ENCODE assay signal across 8 cellular contexts in genomic region chr1:84689514-84690396, GRCh38. TPM values are rescaled to one million over a fixed set of nuclear protein-coding genes. Genes with fewer than 3 reads are reported as not detected.
DNase-seq lines count a peak whose midpoint lies in the region; ATAC-seq and TF ChIP-seq lines count a peak whose summit lies in the region.

No MANE protein-coding gene starts in this region.

- TF ChIP-seq CTCF in MM.1S (IDR thresholded peaks at IDR 0.05; ENCODE audit: low read length) (peak; percentile 12; the same call in 1 of the 2 replicates), WERI-Rb-1 (IDR thresholded peaks at IDR 0.05; ENCODE audit: low read depth, low read length) (peak; percentile 31), nephron (IDR thresholded peaks at IDR 0.05; ENCODE audit: unreplicated experiment in 3 of 3) (peak; percentile 36 to 43 (median 41)), vagina (IDR thresholded peaks at IDR 0.05) (no peak)

- peak overlapping the region; percentile 91 to 97 (median 96) for H3K4me3 Mint-ChIP-seq in nephron

- TF ChIP-seq POLR2A in vagina (IDR thresholded peaks at IDR 0.05): no peak

- no peaks in the 10 kb centered on the region for H3K27me3 ChIP-seq in MM.1S (replicated peaks; ENCODE audit: insufficient read depth, low read length)
- H3K27me3 ChIP-seq in WERI-Rb-1 (ENCODE audit: insufficient read depth, low read depth, severe bottlenecking): no peaks in the 10 kb centered on the region
- H3K27me3 ChIP-seq in vagina: no peaks in the 10 kb centered on the region

- H3K36me3 Mint-ChIP-seq in nephron (ENCODE audit: low read depth): no peaks in the 10 kb centered on the region

- no peaks in the 10 kb centered on the region for H3K27me3 Mint-ChIP-seq in nephron (ENCODE audit: low read depth)

- peak overlapping the region; percentile 50; the same call in 1 of the 2 replicates for H3K9ac ChIP-seq in MM.1S (ENCODE audit: low read length)

- H4K20me1 ChIP-seq in MM.1S (ENCODE audit: insufficient read depth, low read length): no peaks in the 10 kb centered on the region

- H3F3A ChIP-seq in MM.1S (ENCODE audit: insufficient read depth, low read length): no peaks in the 10 kb centered on the region

- H3K36me3 ChIP-seq in MM.1S (replicated peaks; ENCODE audit: insufficient read depth, low read length) (no peaks in the 10 kb centered on the region), WERI-Rb-1 (no peaks in the 10 kb centered on the region), vagina (no peaks in the 10 kb centered on the region)

- DNase-seq in NCI-H1436 (lab: John Stamatoyannopoulos, UW) (peak; percentile 86), NCI-H1436 treated with DMSO at 0.1 percent for 48 hours (lab: John Stamatoyannopoulos, UW) (no peak), MM.1S (peak; percentile 36), WERI-Rb-1 (peak; percentile 76), fibroblast of gingiva (ENCODE audit: low read depth) (peak; percentile 25), vagina (ENCODE audit: extremely low spot score in 2 of 2) (no peak)

- H3K9me3 ChIP-seq in MM.1S (replicated peaks; ENCODE audit: insufficient read depth, low read length) (no peaks in the 10 kb centered on the region), WERI-Rb-1 (ENCODE audit: severe bottlenecking) (peaks cover 7% of the 10 kb centered on the region), vagina (no peaks in the 10 kb centered on the region)

- peak overlapping the region; percentile 62 for H3K4me2 ChIP-seq in MM.1S (ENCODE audit: low read depth, low read length)

- 0 out of 2 replicates have a peak overlapping the region, but pooled peaks have one; percentile 51 for H2AFZ ChIP-seq in MM.1S (ENCODE audit: low read length)

- H3K4me1 Mint-ChIP-seq in nephron: peaks cover 50% of the 10 kb centered on the region

- no peaks in the 10 kb centered on the region for H3K9me3 Mint-ChIP-seq in nephron

- H3K4me3 ChIP-seq in MM.1S (ENCODE audit: low read length) (peak overlapping the region; percentile 63), WERI-Rb-1 (ENCODE audit: low read depth, low read length) (peak overlapping the region; percentile 74), vagina (peak overlapping the region; percentile 82 to 87)

- peaks cover 10% of the 10 kb centered on the region for H3K79me2 ChIP-seq in MM.1S (ENCODE audit: low read length)

- intact Hi-C loops in vagina (cut with DNase I): no loop called here

- H3K4me1 ChIP-seq in MM.1S (ENCODE audit: low read length): peaks cover 16% of the 10 kb centered on the region; the same call in 1 of the 2 replicates
- H3K4me1 ChIP-seq in vagina: peaks cover 14% of the 10 kb centered on the region

- H3K9me2 ChIP-seq in MM.1S (replicated peaks; ENCODE audit: insufficient read depth, low read length): no peaks in the 10 kb centered on the region

- peak; percentile 27 for ATAC-seq in GM21529 (IDR thresholded peaks at IDR 0.05; ENCODE audit: unreplicated experiment)

- H3K27ac Mint-ChIP-seq in nephron: peak overlapping the region; percentile 77 to 85 (median 79)

- H3K27ac ChIP-seq in MM.1S (ENCODE audit: low read length) (peak overlapping the region; percentile 37; the same call in 1 of the 2 replicates), WERI-Rb-1 (peak overlapping the region; percentile 95), vagina (peak overlapping the region; percentile 86)

RNA-seq across cellular contexts. Expression of gene SSX2IP, which starts 0.5 kb away (rescaled TPM):
- 8.3 TPM for total RNA-seq in vagina

Comparison
In these comparisons a context has a peak if more than half of its experiments do, and no peak if none do; other contexts are left out.
1. DNase-seq: peak in NCI-H1436 (single experiment), MM.1S (single experiment), WERI-Rb-1 (single experiment) and fibroblast of gingiva (single experiment); none in NCI-H1436 treated with DMSO at 0.1 percent for 48 hours (single experiment) and vagina (0 of 2).
2. H3K27ac ChIP-seq: peak in every context shown above with its lines; median percentile 95 in WERI-Rb-1; 86 in vagina; 37 in MM.1S.
3. CTCF ChIP-seq: peak in MM.1S (single experiment), WERI-Rb-1 (single experiment) and nephron (3 of 3); none in vagina (0 of 3).
4. Peak in every context shown above with its lines, with median percentiles within 50 percentile points of each other: H3K4me3 ChIP-seq.